In the genomic region with DNA sequence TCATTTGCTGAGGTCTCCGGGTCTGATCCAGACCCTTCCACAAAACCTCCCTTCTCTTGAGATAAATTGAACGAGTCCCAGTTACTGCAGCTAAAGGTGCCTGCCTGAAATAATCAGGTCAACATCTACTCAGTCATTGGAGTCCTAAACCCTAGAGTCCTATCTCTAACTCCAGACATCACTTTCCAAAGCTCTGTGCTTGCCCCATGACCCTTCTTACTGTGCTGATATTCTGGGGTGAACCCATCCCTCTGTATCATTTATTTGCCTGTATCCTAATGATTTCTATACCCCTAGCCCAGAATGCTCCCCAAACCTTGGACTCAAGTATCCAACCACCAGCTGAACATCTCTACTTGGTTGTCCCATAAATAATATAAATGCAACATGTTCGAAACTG, we compare ENCODE assay signal across 1 cellular context.
TF ChIP-seq lines count a peak whose summit lies in the region.

No MANE protein-coding gene starts in this region.

TF ChIP-seq in K562, 482 proteins besides CTCF, POLR2A, EP300 and RAD21 (continued from another document):
- TF ChIP-seq TEAD4 (IDR thresholded peaks at IDR 0.05; ENCODE audit: low read length): peak; percentile 48; the same call in 1 of the 2 replicates
- TF ChIP-seq TEAD4 (CRISPR knock-in tag; IDR thresholded peaks at IDR 0.05; ENCODE audit: borderline replicate concordance): no peak
- 0 out of 4 replicates have a peak, but pooled peaks of 1 of the 2 experiments have one; percentile 32 for TF ChIP-seq TEAD1 (CRISPR knock-in tag; IDR thresholded peaks at IDR 0.05)
- TF ChIP-seq KLF1 (tag; IDR thresholded peaks at IDR 0.05): no peak
- peak; percentile 61 for TF ChIP-seq SMARCE1 (IDR thresholded peaks at IDR 0.05)
- peak; percentile 80; the same call in 1 of the 2 replicates for TF ChIP-seq SMARCA4 (IDR thresholded peaks at IDR 0.05)
- TF ChIP-seq RCOR1 (IDR thresholded peaks at IDR 0.05; ENCODE audit: borderline replicate concordance in 1 of 2, low read depth in 2 of 2, low read length in 2 of 2): peak in 1 of 2 experiments; percentile 86; a peak in 2 of 4 replicates
- TF ChIP-seq, protein P1, sequence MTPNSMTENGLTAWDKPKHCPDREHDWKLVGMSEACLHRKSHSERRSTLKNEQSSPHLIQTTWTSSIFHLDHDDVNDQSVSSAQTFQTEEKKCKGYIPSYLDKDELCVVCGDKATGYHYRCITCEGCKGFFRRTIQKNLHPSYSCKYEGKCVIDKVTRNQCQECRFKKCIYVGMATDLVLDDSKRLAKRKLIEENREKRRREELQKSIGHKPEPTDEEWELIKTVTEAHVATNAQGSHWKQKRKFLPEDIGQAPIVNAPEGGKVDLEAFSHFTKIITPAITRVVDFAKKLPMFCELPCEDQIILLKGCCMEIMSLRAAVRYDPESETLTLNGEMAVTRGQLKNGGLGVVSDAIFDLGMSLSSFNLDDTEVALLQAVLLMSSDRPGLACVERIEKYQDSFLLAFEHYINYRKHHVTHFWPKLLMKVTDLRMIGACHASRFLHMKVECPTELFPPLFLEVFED (CRISPR knock-in tag; conservative IDR thresholded peaks at IDR 0.05): no peak
- TF ChIP-seq MAZ (CRISPR knock-in tag; conservative IDR thresholded peaks at IDR 0.05 in 1 of 2, IDR thresholded peaks at IDR 0.05 in 1 of 2): peak in 1 of 2 experiments; percentile 32; a peak in 1 of 4 replicates
- peak; percentile 13; the same call in 1 of the 2 replicates for TF ChIP-seq C11orf30 (IDR thresholded peaks at IDR 0.05; ENCODE audit: low read depth)
- no peak for TF ChIP-seq NR2C1 (IDR thresholded peaks at IDR 0.05)
- TF ChIP-seq NR2C1 (tag; IDR thresholded peaks at IDR 0.05): 0 out of 2 replicates have a peak, but pooled peaks have one; percentile 27
- TF ChIP-seq, protein P2, sequence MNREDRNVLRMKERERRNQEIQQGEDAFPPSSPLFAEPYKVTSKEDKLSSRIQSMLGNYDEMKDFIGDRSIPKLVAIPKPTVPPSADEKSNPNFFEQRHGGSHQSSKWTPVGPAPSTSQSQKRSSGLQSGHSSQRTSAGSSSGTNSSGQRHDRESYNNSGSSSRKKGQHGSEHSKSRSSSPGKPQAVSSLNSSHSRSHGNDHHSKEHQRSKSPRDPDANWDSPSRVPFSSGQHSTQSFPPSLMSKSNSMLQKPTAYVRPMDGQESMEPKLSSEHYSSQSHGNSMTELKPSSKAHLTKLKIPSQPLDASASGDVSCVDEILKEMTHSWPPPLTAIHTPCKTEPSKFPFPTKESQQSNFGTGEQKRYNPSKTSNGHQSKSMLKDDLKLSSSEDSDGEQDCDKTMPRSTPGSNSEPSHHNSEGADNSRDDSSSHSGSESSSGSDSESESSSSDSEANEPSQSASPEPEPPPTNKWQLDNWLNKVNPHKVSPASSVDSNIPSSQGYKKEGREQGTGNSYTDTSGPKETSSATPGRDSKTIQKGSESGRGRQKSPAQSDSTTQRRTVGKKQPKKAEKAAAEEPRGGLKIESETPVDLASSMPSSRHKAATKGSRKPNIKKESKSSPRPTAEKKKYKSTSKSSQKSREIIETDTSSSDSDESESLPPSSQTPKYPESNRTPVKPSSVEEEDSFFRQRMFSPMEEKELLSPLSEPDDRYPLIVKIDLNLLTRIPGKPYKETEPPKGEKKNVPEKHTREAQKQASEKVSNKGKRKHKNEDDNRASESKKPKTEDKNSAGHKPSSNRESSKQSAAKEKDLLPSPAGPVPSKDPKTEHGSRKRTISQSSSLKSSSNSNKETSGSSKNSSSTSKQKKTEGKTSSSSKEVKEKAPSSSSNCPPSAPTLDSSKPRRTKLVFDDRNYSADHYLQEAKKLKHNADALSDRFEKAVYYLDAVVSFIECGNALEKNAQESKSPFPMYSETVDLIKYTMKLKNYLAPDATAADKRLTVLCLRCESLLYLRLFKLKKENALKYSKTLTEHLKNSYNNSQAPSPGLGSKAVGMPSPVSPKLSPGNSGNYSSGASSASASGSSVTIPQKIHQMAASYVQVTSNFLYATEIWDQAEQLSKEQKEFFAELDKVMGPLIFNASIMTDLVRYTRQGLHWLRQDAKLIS (CRISPR knock-in tag; IDR thresholded peaks at IDR 0.05): no peak
- TF ChIP-seq TCF3 (CRISPR knock-in tag; IDR thresholded peaks at IDR 0.05): peak; percentile 81
- TF ChIP-seq KDM1A (IDR thresholded peaks at IDR 0.05): peak; percentile 48 to 50; a peak in 3 of 4 replicates
- no peak for TF ChIP-seq MYC (IDR thresholded peaks at IDR 0.05; ENCODE audit: low read depth, low read length)
- no peak for TF ChIP-seq MYC (CRISPR knock-in tag; IDR thresholded peaks at IDR 0.05; ENCODE audit: borderline replicate concordance, low read depth)
- TF ChIP-seq NCOR1 (IDR thresholded peaks at IDR 0.05): peak; percentile 65
- 0 out of 2 replicates have a peak, but pooled peaks have one; percentile 25 for TF ChIP-seq STAT5A (IDR thresholded peaks at IDR 0.05; ENCODE audit: borderline replicate concordance, low read length)
- TF ChIP-seq DPF2 (IDR thresholded peaks at IDR 0.05): peak; percentile 84
- peak; percentile 79 for TF ChIP-seq CBFA2T3 (IDR thresholded peaks at IDR 0.05)
- 0 out of 4 replicates have a peak, but pooled peaks of 1 of the 2 experiments have one; percentile 56 for TF ChIP-seq TRIM24 (IDR thresholded peaks at IDR 0.05)
- TF ChIP-seq ZNF445 (CRISPR knock-in tag; IDR thresholded peaks at IDR 0.05; ENCODE audit: low read depth): peak; percentile 83
- no peak for TF ChIP-seq ETV5 (CRISPR knock-in tag; IDR thresholded peaks at IDR 0.05; ENCODE audit: low read depth)
- peak; percentile 80 for TF ChIP-seq TAL1 (IDR thresholded peaks at IDR 0.05)
- no peak for TF ChIP-seq PHF21A (IDR thresholded peaks at IDR 0.05; ENCODE audit: borderline replicate concordance, low read depth)
- peak; percentile 88 for TF ChIP-seq ARID1B (IDR thresholded peaks at IDR 0.05)
- TF ChIP-seq CCAR2 (IDR thresholded peaks at IDR 0.05; ENCODE audit: low read depth, low read length): no peak
- no peak for TF ChIP-seq NR2C2 (CRISPR knock-in tag; IDR thresholded peaks at IDR 0.05)
- TF ChIP-seq NR2C2 (tag; IDR thresholded peaks at IDR 0.05): peak; percentile 26; the same call in 1 of the 2 replicates
